Comparison of ENCODE assay signal across 14 cellular contexts in the genomic region with DNA sequence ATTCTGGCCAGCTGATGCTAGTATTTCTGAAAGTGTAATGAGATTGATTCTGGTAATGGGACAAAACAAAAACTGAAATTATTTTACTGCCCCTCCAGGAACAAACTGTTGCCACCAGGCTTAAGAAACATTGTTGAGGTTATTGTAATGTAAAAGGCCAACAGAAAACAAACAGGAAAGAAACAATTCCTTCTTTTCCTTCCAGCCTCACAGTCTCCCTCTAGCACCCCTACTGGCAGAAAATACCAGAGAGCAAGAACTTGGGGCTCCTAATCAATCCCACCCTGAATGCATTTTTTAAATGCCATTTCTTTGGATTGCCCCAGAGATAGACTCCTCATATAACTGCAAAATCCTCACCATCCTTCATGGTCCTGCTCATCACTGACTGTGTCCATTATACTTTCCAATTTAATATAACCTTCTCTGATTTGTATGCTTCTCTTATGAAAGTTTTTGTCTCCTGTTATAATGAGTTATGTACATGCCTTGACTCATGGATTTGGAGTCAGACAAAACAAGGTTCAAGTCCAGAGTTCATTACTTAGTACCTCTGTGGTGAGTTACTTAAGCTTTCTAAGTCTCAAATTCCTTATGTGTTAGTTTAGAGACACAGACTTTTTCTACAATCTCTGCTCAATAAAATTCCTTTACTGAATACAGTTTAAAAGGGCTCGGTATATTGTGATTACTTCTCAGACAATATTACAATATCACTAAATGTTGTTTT.
A peak's percentile ranks its signal among the peaks of the same experiment; 100 is the strongest.
DNase-seq lines count a peak whose midpoint lies in the region; ATAC-seq and TF ChIP-seq lines count a peak whose summit lies in the region.
"Had no signal": no experiment of that assay in that cellular context is flagged by ENCODE, and none has a peak within 500 bp of the region (broad histone marks: within the 10 kb centered on the region; RNA-seq: fewer than 3 reads in every experiment).

No MANE protein-coding gene starts in this region.

- no peak overlapping the region for H3K27ac ChIP-seq in OCI-LY3 (ENCODE audit: low read length)
- no peak overlapping the region for H3K27ac ChIP-seq in adrenal gland
- H3K27ac ChIP-seq: colonic mucosa had no signal

- no peaks in the 10 kb centered on the region for H3K9me3 ChIP-seq in OCI-LY3 (ENCODE audit: insufficient read depth, low read length)
- no peaks in the 10 kb centered on the region for H3K9me3 ChIP-seq in adrenal gland (replicated peaks in 1 of 3)
- H3K9me3 ChIP-seq: colonic mucosa, mucosa of descending colon had no signal

- H3K27me3 ChIP-seq in OCI-LY3 (ENCODE audit: low read depth, low read length), result no peaks in the 10 kb centered on the region
- H3K27me3 ChIP-seq in adrenal gland, result no peaks in the 10 kb centered on the region
- H3K27me3 ChIP-seq: colonic mucosa had no signal

- 51 to 92% (median 88%) methylated on average over 1 of the region's 1 CpG for WGBS in adrenal gland, 4 donors

- TF ChIP-seq POLR2A in adrenal gland (IDR thresholded peaks at IDR 0.05), result no peak

- H3K27me3 Mint-ChIP-seq in progenitor cell of endocrine pancreas, result no peaks in the 10 kb centered on the region

- no peak overlapping the region for H3K4me3 ChIP-seq in GM12875 (ENCODE audit: low read depth, low read length)
- H3K4me3 ChIP-seq in OCI-LY3 (ENCODE audit: low read length), result no peak overlapping the region
- no peak overlapping the region for H3K4me3 ChIP-seq in epithelial cell of esophagus (ENCODE audit: low read length)
- no peak overlapping the region for H3K4me3 ChIP-seq in adrenal gland
- H3K4me3 ChIP-seq: colonic mucosa, mucosa of descending colon had no signal

- H3K36me3 Mint-ChIP-seq in progenitor cell of endocrine pancreas (ENCODE audit: insufficient read depth), result no peaks in the 10 kb centered on the region
- H3K36me3 Mint-ChIP-seq in stimulated activated effector memory CD8-positive, alpha-beta T cell treated with anti-CD3 and anti-CD28 coated beads, Interleukin-12 subunit alpha, Interleukin-12 subunit beta, amount 100 ng/mL, for 72 hours, result no peaks in the 10 kb centered on the region

- TF ChIP-seq CTCF in GM12875 (IDR thresholded peaks at IDR 0.05; ENCODE audit: borderline replicate concordance, insufficient read depth, low read depth, low read length), result peak; percentile 33
- TF ChIP-seq CTCF in OCI-LY3 (IDR thresholded peaks at IDR 0.05; ENCODE audit: low read depth, low read length), result peak; percentile 29
- peak; percentile 50 for TF ChIP-seq CTCF in epithelial cell of esophagus (IDR thresholded peaks at IDR 0.05; ENCODE audit: insufficient read depth, low read depth, low read length, missing control alignments)
- peak; percentile 57 for TF ChIP-seq CTCF in progenitor cell of endocrine pancreas (IDR thresholded peaks at IDR 0.05; ENCODE audit: unreplicated experiment)
- TF ChIP-seq CTCF in adrenal gland (IDR thresholded peaks at IDR 0.05), result peak in 1 of 6 experiments; percentile 3

- DNase-seq in epithelial cell of esophagus (ENCODE audit: low read depth), result no peak
- DNase-seq in progenitor cell of endocrine pancreas (ENCODE audit: low spot score, unreplicated experiment), result no peak
- DNase-seq in adrenal gland, result no peak
- no peak for DNase-seq in stimulated activated effector memory CD8-positive, alpha-beta T cell treated with anti-CD3 and anti-CD28 coated beads, Interleukin-12 subunit alpha, Interleukin-12 subunit beta, amount 100 ng/mL, for 72 hours (ENCODE audit: low spot score in 2 of 2)
- no peak for DNase-seq in stimulated activated CD4-positive, alpha-beta T cell treated with anti-CD3 and anti-CD28 coated beads, Interleukin-4, amount 100 ng/mL, for 1 hour
- no peak for DNase-seq in T-helper 9 cell
- DNase-seq: activated CD4-positive, alpha-beta T cell treated with anti-CD3 and anti-CD28 coated beads for 48 hours; colonic mucosa; EL; mucosa of descending colon; stimulated activated CD8-positive, alpha-beta memory T cell treated with anti-CD3 and anti-CD28 coated beads, Interleukin-4, amount 100 ng/mL, for 48 hours had no signal

- H3K4me2 ChIP-seq in OCI-LY3 (ENCODE audit: low read length), result no peak overlapping the region

- ATAC-seq in stimulated activated effector memory CD8-positive, alpha-beta T cell treated with anti-CD3 and anti-CD28 coated beads, Interleukin-12 subunit alpha, Interleukin-12 subunit beta, amount 100 ng/mL, for 72 hours, result no peak
- ATAC-seq: mucosa of descending colon had no signal

- H3K4me1 ChIP-seq in OCI-LY3 (ENCODE audit: low read length) (no peaks in the 10 kb centered on the region), adrenal gland (replicated peaks in 1 of 2) (no peaks in the 10 kb centered on the region)
- H3K4me1 ChIP-seq: colonic mucosa had no signal

- no peak overlapping the region for H3K4me3 Mint-ChIP-seq in progenitor cell of endocrine pancreas (ENCODE audit: low read depth)
- H3K4me3 Mint-ChIP-seq in stimulated activated effector memory CD8-positive, alpha-beta T cell treated with anti-CD3 and anti-CD28 coated beads, Interleukin-12 subunit alpha, Interleukin-12 subunit beta, amount 100 ng/mL, for 72 hours, result no peak overlapping the region

- no peaks in the 10 kb centered on the region for H3K4me1 Mint-ChIP-seq in progenitor cell of endocrine pancreas (ENCODE audit: low read depth)
- no peaks in the 10 kb centered on the region for H3K4me1 Mint-ChIP-seq in stimulated activated effector memory CD8-positive, alpha-beta T cell treated with anti-CD3 and anti-CD28 coated beads, Interleukin-12 subunit alpha, Interleukin-12 subunit beta, amount 100 ng/mL, for 72 hours

- intact Hi-C loops in adrenal gland (cut with DNase I), result no loop called here

- no peaks in the 10 kb centered on the region for H3K79me2 ChIP-seq in OCI-LY3 (ENCODE audit: low read length)

- peaks cover 2% of the 10 kb centered on the region for H3K9me3 Mint-ChIP-seq in progenitor cell of endocrine pancreas (ENCODE audit: low read depth)
- H3K9me3 Mint-ChIP-seq in stimulated activated effector memory CD8-positive, alpha-beta T cell treated with anti-CD3 and anti-CD28 coated beads, Interleukin-12 subunit alpha, Interleukin-12 subunit beta, amount 100 ng/mL, for 72 hours, result peaks cover 14% of the 10 kb centered on the region
- H3K9me3 Mint-ChIP-seq: activated T-helper 2 cell treated with anti-CD3 and anti-CD28 coated beads, Interferon-gamma antibody, Interleukin-2, Interleukin-4, amounts not matched to agents 10 μg/mL and 5 μg/mL and 100 μg/mL, durations not matched to agents 14 hours and 24 hours and 36 hours had no signal

- H3K27ac Mint-ChIP-seq in progenitor cell of endocrine pancreas, result no peak overlapping the region
- no peak overlapping the region for H3K27ac Mint-ChIP-seq in stimulated activated effector memory CD8-positive, alpha-beta T cell treated with anti-CD3 and anti-CD28 coated beads, Interleukin-12 subunit alpha, Interleukin-12 subunit beta, amount 100 ng/mL, for 72 hours
- H3K27ac Mint-ChIP-seq: activated T-helper 2 cell treated with anti-CD3 and anti-CD28 coated beads, Interferon-gamma antibody, Interleukin-2, Interleukin-4, amounts not matched to agents 10 μg/mL and 5 μg/mL and 100 μg/mL, durations not matched to agents 14 hours and 24 hours and 36 hours had no signal

- H3K36me3 ChIP-seq in OCI-LY3 (replicated peaks; ENCODE audit: low read depth, low read length) (no peaks in the 10 kb centered on the region), adrenal gland (replicated peaks in 1 of 2) (no peaks in the 10 kb centered on the region)
- H3K36me3 ChIP-seq: colonic mucosa had no signal

- no peaks in the 10 kb centered on the region for H4K20me1 ChIP-seq in OCI-LY3 (ENCODE audit: insufficient read depth, low read length)

- no peak overlapping the region for H3K9ac ChIP-seq in OCI-LY3 (ENCODE audit: low read length)

- no peak overlapping the region for H2AFZ ChIP-seq in OCI-LY3 (ENCODE audit: low read depth, low read length)
